In genomic region chr19:33271246-33272021, GRCh38 we compare ENCODE assay signal across 25 cellular contexts. TPM values are rescaled to one million over a fixed set of nuclear protein-coding genes. Genes with fewer than 3 reads are reported as not detected.
"Had no signal": no experiment of that assay in that cellular context is flagged by ENCODE, and none has a peak within 500 bp of the region (broad histone marks: within the 10 kb centered on the region; RNA-seq: fewer than 3 reads in every experiment).

No MANE protein-coding gene starts in this region.

- H3K4me3 ChIP-seq: PC-9 had no signal

- H3K9me3 ChIP-seq: SK-N-SH had no signal

- H3K4me2 ChIP-seq: PC-9, SK-N-SH had no signal

- DNase-seq: activated CD4-positive, alpha-beta memory T cell treated with anti-CD3 and anti-CD28 coated beads for 36 hours; activated CD4-positive, alpha-beta T cell treated with anti-CD3 and anti-CD28 coated beads, Interleukin-2, amount 10 ng/mL, durations not matched to agents 7 days and 5 days; activated CD4-positive, CD25-positive, alpha-beta regulatory T cell; activated gamma-delta T cell; activated naive CD4-positive, alpha-beta T cell treated with anti-CD3 and anti-CD28 coated beads for 36 hours; activated T-cell treated with anti-CD3 and anti-CD28 coated beads for 4 hours; activated T-cell treated with anti-CD3 and anti-CD28 coated beads, Interleukin-2, amount 50 U/mL, for 48 hours; amygdala; NCI-H1048; NCI-H1417; NCI-H1930; NCI-H2171 treated with DMSO at 0.1 percent for 48 hours; NCI-H226; NCI-H69; PC-9; SK-N-SH; T-helper 1 cell had no signal

- ATAC-seq: activated T-helper 17 cell treated with anti-CD3 and anti-CD28 coated beads, Interleukin-2, amount 50 U/mL, for 72 hours had no signal

- H3K9ac ChIP-seq: SK-N-SH had no signal

- FAIRE-seq: astrocyte had no signal

- H2AFZ ChIP-seq: PC-9 had no signal

- H3K27ac ChIP-seq: PC-9, VCaP had no signal

RNA-seq across cellular contexts. Expression of gene CEBPA, which starts 30.9 kb away (rescaled TPM):
- total RNA-seq: M059J had no signal

RNA-seq across cellular contexts. Expression of gene SLC7A10, which starts 45.8 kb away (rescaled TPM):
- total RNA-seq: activated CD4-positive, alpha-beta memory T cell treated with anti-CD3 and anti-CD28 coated beads for 36 hours; activated CD4-positive, alpha-beta T cell treated with anti-CD3 and anti-CD28 coated beads, Interleukin-2, amount 10 ng/mL, durations not matched to agents 7 days and 5 days; activated CD8-positive, alpha-beta memory T cell treated with anti-CD3 and anti-CD28 coated beads for 36 hours; activated naive CD4-positive, alpha-beta T cell treated with anti-CD3 and anti-CD28 coated beads for 36 hours; activated T-helper 17 cell treated with anti-CD3 and anti-CD28 coated beads, Interleukin-2, amount 50 U/mL, for 72 hours; LHCN-M2; M059J; NCI-H460; PC-9; T-helper 2 cell treated with Interferon-gamma antibody and Interleukin-4, amounts not matched to agents 100 ng/mL and 5 ng/mL, for 36 hours had no signal
